8 cellular contexts compared by ENCODE assay signal in genomic region chr13:78658630-78659449, GRCh38. TPM values are rescaled to one million over a fixed set of nuclear protein-coding genes. Genes with fewer than 3 reads are reported as not detected.
DNase-seq lines count a peak whose midpoint lies in the region; ATAC-seq and TF ChIP-seq lines count a peak whose summit lies in the region.

TSS of gene OBI1 (minus strand) at chr13:78659155. CDS start at chr13:78659120, 35 bp downstream.

- peak within 1 kb of the TSS; percentile 99 for H3K4me3 Mint-ChIP-seq in CD14-positive monocyte
- H3K4me3 Mint-ChIP-seq in activated CD4-positive, alpha-beta memory T cell treated with anti-CD3 and anti-CD28 coated beads for 36 hours, result peak within 1 kb of the TSS; percentile 97

- intact Hi-C loops in CD14-positive monocyte (cut with micrococcal nuclease) (no loop called here), lower leg skin (cut with DNase I; ENCODE audit: low total_unique reads) (no loop called here)
- intact Hi-C loops in activated CD4-positive, alpha-beta memory T cell treated with anti-CD3 and anti-CD28 coated beads for 36 hours (cut with micrococcal nuclease), result loop anchor here (2.0 to 5.0 kb wide), 5 partner anchors 52 to 1368 kb away; no protein-coding TSS in a partner anchor

- H3K9me3 Mint-ChIP-seq in CD14-positive monocyte, result no peaks in the 10 kb centered on the region
- H3K9me3 Mint-ChIP-seq in activated CD4-positive, alpha-beta memory T cell treated with anti-CD3 and anti-CD28 coated beads for 36 hours, result no peaks in the 10 kb centered on the region

- CTCF ChIA-PET in activated CD4-positive, alpha-beta memory T cell treated with anti-CD3 and anti-CD28 coated beads for 36 hours (lab: Charles Lee), result no interaction called here

- H3K4me1 Mint-ChIP-seq in CD14-positive monocyte, result peaks cover 25% of the 10 kb centered on the region
- H3K4me1 Mint-ChIP-seq in activated CD4-positive, alpha-beta memory T cell treated with anti-CD3 and anti-CD28 coated beads for 36 hours (ENCODE audit: low read depth), result peaks cover 29% of the 10 kb centered on the region

- no peak for TF ChIP-seq POLR2A in lower leg skin (IDR thresholded peaks at IDR 0.05)

- DNase-seq in CD14-positive monocyte (ENCODE audit: low spot score) (peak; percentile 85), NCI-H774 (lab: John Stamatoyannopoulos, UW) (peak; percentile 79), ecto neural progenitor cell (ENCODE audit: low spot score) (peak; percentile 90), lower leg skin (ENCODE audit: low spot score in 2 of 2) (peak; percentile 91 to 98)
- peak; percentile 93 for DNase-seq in activated CD4-positive, alpha-beta memory T cell treated with anti-CD3 and anti-CD28 coated beads for 36 hours
- peak; percentile 87 to 89 for DNase-seq in stimulated activated CD4-positive, alpha-beta T cell treated with anti-CD3 and anti-CD28 coated beads, Interleukin-4, amount 100 ng/mL, for 4 hours

- ATAC-seq in GM19395 (IDR thresholded peaks at IDR 0.05; ENCODE audit: unreplicated experiment) (peak; percentile 79), HG03558 (IDR thresholded peaks at IDR 0.05; ENCODE audit: extremely low read depth, unreplicated experiment) (peak; percentile 42)

- TF ChIP-seq CTCF in CD14-positive monocyte (IDR thresholded peaks at IDR 0.05), result no peak
- no peak for TF ChIP-seq CTCF in lower leg skin (IDR thresholded peaks at IDR 0.05)

- 0 to 1% methylated on average over 46 to 67 of the region's 67 CpGs for WGBS in lower leg skin, 2 donors

- peaks cover 0 to 6% (median 3%) of the 10 kb centered on the region in 3 donors for H3K27me3 Mint-ChIP-seq in CD14-positive monocyte (ENCODE audit: low read depth in 3 of 3)
- no peaks in the 10 kb centered on the region for H3K27me3 Mint-ChIP-seq in activated CD4-positive, alpha-beta memory T cell treated with anti-CD3 and anti-CD28 coated beads for 36 hours

- peaks cover 0 to 2% of the 10 kb centered on the region in 2 donors for H3K36me3 Mint-ChIP-seq in CD14-positive monocyte
- peaks cover 11% of the 10 kb centered on the region for H3K36me3 Mint-ChIP-seq in activated CD4-positive, alpha-beta memory T cell treated with anti-CD3 and anti-CD28 coated beads for 36 hours

- POLR2A ChIA-PET in activated CD4-positive, alpha-beta memory T cell treated with anti-CD3 and anti-CD28 coated beads for 36 hours (lab: Charles Lee), result no interaction called here

- H3K27ac Mint-ChIP-seq in CD14-positive monocyte, result peak within 1 kb of the TSS; percentile 85 to 97 (median 95)
- peak within 1 kb of the TSS; percentile 91 for H3K27ac Mint-ChIP-seq in activated CD4-positive, alpha-beta memory T cell treated with anti-CD3 and anti-CD28 coated beads for 36 hours

- peak within 1 kb of the TSS; percentile 95 for H3K4me3 ChIP-seq in lower leg skin (ENCODE audit: low read depth, poor library complexity, severe bottlenecking)

RNA-seq across cellular contexts. Expression of gene OBI1, which starts in this region (rescaled TPM):
- 1 to 10 TPM; 3.5 to 5.2 TPM for polyA plus RNA-seq in CD14-positive monocyte
- 10 to 100 TPM; 17.6 TPM for total RNA-seq in activated CD4-positive, alpha-beta memory T cell treated with anti-CD3 and anti-CD28 coated beads for 36 hours
- total RNA-seq in lower leg skin, result 10 to 100 TPM in 2 of 4 donors, 1 to 10 TPM in 2; 6.1 to 10.7 (median 8.7) TPM

Comparison
In these comparisons a context has a peak if more than half of its experiments do, and no peak if none do; other contexts are left out.
1. Peak in every context shown above with its lines: DNase-seq, ATAC-seq and H3K4me3 ChIP-seq.